Comparison of ENCODE assay signal across 22 cellular contexts in the genomic region with DNA sequence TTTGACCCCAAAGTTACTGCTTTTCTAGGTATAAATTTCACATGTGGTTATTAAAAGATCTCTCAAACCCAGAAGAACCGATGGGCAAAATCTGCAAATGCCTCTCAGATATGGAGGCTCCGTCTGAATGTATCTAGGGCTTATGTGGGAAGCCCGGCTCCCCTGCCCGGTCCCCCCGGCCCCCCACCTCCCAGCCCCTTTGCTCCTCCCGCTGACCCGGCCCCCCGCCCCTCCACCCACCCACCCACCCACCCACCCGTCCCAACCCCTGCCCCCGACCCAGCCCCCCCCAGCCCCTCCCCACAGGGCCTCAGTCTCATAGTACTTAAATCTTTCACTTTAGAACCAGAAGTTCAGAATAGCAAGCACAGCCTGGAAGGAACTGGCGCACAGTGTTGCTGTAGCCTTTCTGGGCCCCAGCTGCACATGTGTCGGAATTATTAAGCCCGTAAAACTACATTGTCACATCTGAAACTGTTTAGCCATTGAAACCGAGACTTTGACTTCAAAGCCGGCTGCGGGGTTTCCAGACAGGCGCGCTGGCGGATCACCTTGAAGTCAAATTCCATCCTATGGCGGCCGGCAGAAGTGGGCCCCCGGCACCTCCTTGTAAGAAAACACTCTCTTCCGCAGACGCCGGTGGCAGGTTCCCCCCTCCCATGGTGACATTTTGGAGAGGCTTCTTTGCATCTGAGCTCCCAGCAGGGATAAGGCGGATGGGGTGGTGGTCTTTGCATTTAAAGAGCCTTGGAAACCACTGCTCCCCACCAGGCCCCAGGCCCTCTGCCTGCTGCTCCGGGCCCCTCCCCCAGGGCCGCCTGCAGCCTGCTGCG. TPM values are rescaled to one million over a fixed set of nuclear protein-coding genes. Genes with fewer than 3 reads are reported as not detected.
DNase-seq lines count a peak whose midpoint lies in the region; ATAC-seq, FAIRE-seq and TF ChIP-seq lines count a peak whose summit lies in the region.
"Had no signal": no experiment of that assay in that cellular context is flagged by ENCODE, and none has a peak within 500 bp of the region (broad histone marks: within the 10 kb centered on the region; RNA-seq: fewer than 3 reads in every experiment).

No MANE protein-coding gene starts in this region.

- H2AK5ac ChIP-seq in mesenchymal stem cell (ENCODE audit: low read length, severe bottlenecking) = no peak overlapping the region

- H3K4me2 ChIP-seq in BLaER1 (peak overlapping the region; percentile 79), GM12878 (ENCODE audit: control insufficient read depth, insufficient read depth) (0 out of 2 replicates have a peak overlapping the region, but pooled peaks have one; percentile 17), mesenchymal stem cell (ENCODE audit: low read length, poor library complexity, severe bottlenecking) (no peak overlapping the region)

- peak overlapping the region; percentile 52 for H2BK15ac ChIP-seq in mesenchymal stem cell (ENCODE audit: low read depth, poor library complexity, severe bottlenecking)

- H3K9ac ChIP-seq in BLaER1 (no peak overlapping the region), GM12878 (ENCODE audit: control insufficient read depth, insufficient read depth, low read length) (no peak overlapping the region), mesenchymal stem cell (ENCODE audit: low read length) (no peak overlapping the region)

- H2BK12ac ChIP-seq in mesenchymal stem cell (ENCODE audit: low read length in 2 of 2) = no peak overlapping the region

- H3K14ac ChIP-seq in mesenchymal stem cell (ENCODE audit: low read length in 2 of 2) = no peak overlapping the region

- no peaks in the 10 kb centered on the region for H3K79me2 ChIP-seq in GM12878 (ENCODE audit: control insufficient read depth, insufficient read depth, low read length)

- peaks cover 51% of the 10 kb centered on the region for H3K4me1 ChIP-seq in BLaER1
- no peaks in the 10 kb centered on the region for H3K4me1 ChIP-seq in HEK293 (ENCODE audit: control insufficient read depth, insufficient read depth, low read length)
- no peaks in the 10 kb centered on the region for H3K4me1 ChIP-seq in GM12878 (ENCODE audit: control insufficient read depth, insufficient read depth, low read length)
- no peaks in the 10 kb centered on the region for H3K4me1 ChIP-seq in mesenchymal stem cell (ENCODE audit: control insufficient read depth, insufficient read depth, low read depth, low read length)
- H3K4me1 ChIP-seq: left lung, Peyer's patch, prostate gland had no signal

- H4K20me1 ChIP-seq in BLaER1 (peaks cover 54% of the 10 kb centered on the region), GM12878 (ENCODE audit: control insufficient read depth, insufficient read depth) (no peaks in the 10 kb centered on the region)

- H3K9me3 ChIP-seq in BLaER1 = no peaks in the 10 kb centered on the region
- no peaks in the 10 kb centered on the region for H3K9me3 ChIP-seq in HEK293 (ENCODE audit: control insufficient read depth, insufficient read depth, low read depth, low read length)
- no peaks in the 10 kb centered on the region for H3K9me3 ChIP-seq in GM12878 (replicated peaks; ENCODE audit: control insufficient read depth, insufficient read depth, low read length)
- no peaks in the 10 kb centered on the region for H3K9me3 ChIP-seq in mesenchymal stem cell (ENCODE audit: control insufficient read depth, low read length)
- H3K9me3 ChIP-seq: left lung, Peyer's patch, prostate gland had no signal

- H3K23ac ChIP-seq in mesenchymal stem cell (ENCODE audit: low read length in 2 of 2) = no peak overlapping the region

- POLR2A ChIA-PET in HEK293 (lab: Yijun Ruan, JAX) (no interaction called here), GM12878 (lab: Charles Lee) (no interaction called here)

- RAD21 ChIA-PET in GM12878 (lab: Charles Lee; ENCODE audit: unreplicated experiment) = interaction anchor here (0.9 kb wide), 1 partner anchor 119 kb away, joined by 3 read pairs; no protein-coding TSS in a partner anchor

- H2BK120ac ChIP-seq in mesenchymal stem cell (ENCODE audit: low read depth, low read length) = no peak overlapping the region

- SMC1A ChIA-PET in GM12878 (lab: Charles Lee; ENCODE audit: uncharacterized antibody, unreplicated experiment) = interaction anchor here (0.6 kb wide), 1 partner anchor 967 kb away, joined by 3 read pairs; no protein-coding TSS in a partner anchor

- BruUV-seq in GM12878 (replicated peaks; lab: Mats Ljungman, UMichigan) = no TSS peak

- no peak for TF ChIP-seq CTCF in HEK293 (tag by site-specific recombination; IDR thresholded peaks at IDR 0.05)
- no peak for TF ChIP-seq CTCF in GM12878 (IDR thresholded peaks at IDR 0.05 in 2 of 3, conservative IDR thresholded peaks at IDR 0.05 in 1 of 3; ENCODE audit: control insufficient read depth in 2 of 3, extremely low read depth in 1 of 3, insufficient read depth in 1 of 3, low read depth in 3 of 3, low read length in 3 of 3)

- FAIRE-seq in GM12878 (lab: Jason Lieb, UNC) = no peak

- no peak for TF ChIP-seq POLR2A in GM12878 (IDR thresholded peaks at IDR 0.05; ENCODE audit: low read depth, low read length)

- H3K4ac ChIP-seq in mesenchymal stem cell (ENCODE audit: low read depth in 1 of 2, low read length in 2 of 2) = no peak overlapping the region

- no peak for TF ChIP-seq EP300 in GM12878 (IDR thresholded peaks at IDR 0.05; ENCODE audit: borderline replicate concordance in 1 of 2, control insufficient read depth in 1 of 2, low read depth in 2 of 2, low read length in 2 of 2)

- H3K18ac ChIP-seq in mesenchymal stem cell (ENCODE audit: low read depth in 1 of 2, low read length in 2 of 2) = no peak overlapping the region

- H2BK5ac ChIP-seq in mesenchymal stem cell (ENCODE audit: low read depth, low read length, poor library complexity, severe bottlenecking) = no peak overlapping the region

- CTCF ChIA-PET in HEK293 (lab: Yijun Ruan, JAX) (interaction anchor here (0.6 to 4.6 kb wide), 3 partner anchors 12 to 360 kb away, joined by 3 to 51 read pairs (median 4); partner anchors contain the start of gene NKD2), GM12878 (lab: Yijun Ruan, JAX) (no interaction called here)

- no peak overlapping the region for H4K8ac ChIP-seq in mesenchymal stem cell (ENCODE audit: low read length)

- intact Hi-C loops in GM12878 (cut with micrococcal nuclease; ENCODE audit: unreplicated experiment) = no loop called here

- in situ Hi-C loops in GM12878 (cut with MboI) = no loop called here

- H3K27me3 ChIP-seq in BLaER1 (peaks cover 22% of the 10 kb centered on the region), GM12878 (replicated peaks in 1 of 2; ENCODE audit: control insufficient read depth in 2 of 2, insufficient read depth in 2 of 2, low read length in 1 of 2) (no peaks in the 10 kb centered on the region), mesenchymal stem cell (ENCODE audit: control insufficient read depth in 1 of 2, insufficient read depth in 1 of 2, low read length in 2 of 2) (peaks cover 14 to 22% of the 10 kb centered on the region in 2 experiments)
- H3K27me3 ChIP-seq: dorsolateral prefrontal cortex, left lung, Peyer's patch had no signal

- H4K91ac ChIP-seq in mesenchymal stem cell (ENCODE audit: low read length) = no peak overlapping the region

- H3K4me3 ChIP-seq in BLaER1 (no peak overlapping the region), HEK293 (ENCODE audit: low read depth, low read length) (no peak overlapping the region), GM12878 (no peak overlapping the region), mesenchymal stem cell (ENCODE audit: insufficient read depth in 1 of 2, low read depth in 1 of 2, low read length in 2 of 2) (no peak overlapping the region)
- H3K4me3 ChIP-seq: dorsolateral prefrontal cortex, left lung, Peyer's patch, prostate gland had no signal

- H3K36me3 ChIP-seq in BLaER1 (peaks cover 20% of the 10 kb centered on the region; the same call in 1 of the 2 replicates), HEK293 (ENCODE audit: control insufficient read depth in 2 of 2, insufficient read depth in 1 of 2, low read length in 2 of 2) (peaks cover 0 to 6% of the 10 kb centered on the region in 2 experiments; a peak in 1 of 3 replicates), GM12878 (ENCODE audit: control insufficient read depth in 2 of 2, insufficient read depth in 2 of 2, low read length in 1 of 2) (no peaks in the 10 kb centered on the region), mesenchymal stem cell (ENCODE audit: control insufficient read depth in 1 of 2, insufficient read depth in 2 of 2, low read depth in 1 of 2, low read length in 2 of 2) (no peaks in the 10 kb centered on the region)
- H3K36me3 ChIP-seq: brain microvascular endothelial cell, left lung, Peyer's patch, prostate gland had no signal

- no peak for TF ChIP-seq RAD21 in GM12878 (IDR thresholded peaks at IDR 0.05; ENCODE audit: insufficient read depth, low read depth, low read length)

- DNase-seq in GM12878 (ENCODE audit: low read depth, low spot score) = no peak
- DNase-seq in mesenchymal stem cell = no peak
- no peak for DNase-seq in NCI-H187 treated with DMSO at 0.1 percent for 48 hours (lab: John Stamatoyannopoulos, UW)
- DNase-seq in SIG-M5 (lab: John Stamatoyannopoulos, UW) = no peak
- DNase-seq: activated B cell treated with CpG ODN at 0.5 μM for 24 hours; activated naive CD4-positive, alpha-beta T cell treated with anti-CD3 and anti-CD28 coated beads, Interleukin-2, amount 10 ng/mL, durations not matched to agents 7 days and 5 days; AML-193; brain microvascular endothelial cell; DMS 273 treated with DMSO at 0.1 percent for 48 hours; hippocampal formation; NCI-H1694; NCI-H510A; Peyer's patch; substantia nigra had no signal

- H3K79me1 ChIP-seq in mesenchymal stem cell (replicated peaks; ENCODE audit: low read length, poor library complexity, severe bottlenecking) = no peaks in the 10 kb centered on the region

- H2AFZ ChIP-seq in GM12878 (ENCODE audit: control insufficient read depth, low read depth, low read length) (no peak overlapping the region), mesenchymal stem cell (ENCODE audit: low read depth, low read length) (no peak overlapping the region)

- 52% methylated on average over 17 of the region's 29 CpGs for WGBS in GM12878 (ENCODE audit: insufficient coverage, insufficient replicate concordance, low lambda C conversion rate, missing lambda C conversion rate)
- 52% methylated on average over 20 of the region's 29 CpGs for WGBS in mesenchymal stem cell

- H3K27ac ChIP-seq in BLaER1 = no peak overlapping the region
- no peak overlapping the region for H3K27ac ChIP-seq in HEK293 (ENCODE audit: extremely low read depth, low read depth, low read length)
- H3K27ac ChIP-seq in GM12878 (ENCODE audit: control insufficient read depth, insufficient read depth) = no peak overlapping the region
- H3K27ac ChIP-seq in mesenchymal stem cell (ENCODE audit: low read length, poor library complexity, severe bottlenecking) = no peak overlapping the region
- H3K27ac ChIP-seq: brain microvascular endothelial cell, dorsolateral prefrontal cortex, left lung, Peyer's patch, prostate gland had no signal

- ATAC-seq in GM12878 (peak; percentile 81), GM19452 (IDR thresholded peaks at IDR 0.05; ENCODE audit: unreplicated experiment) (no peak), HG02970 (IDR thresholded peaks at IDR 0.05; ENCODE audit: low FRiP score, unreplicated experiment) (no peak)
- ATAC-seq: left lung had no signal

RNA-seq across cellular contexts. Expression of gene NKD2, which starts 12.8 kb away (rescaled TPM):
- 0.54 and 1.0 TPM in 2 replicates for total RNA-seq in GM12878 (2013; cell fraction: nucleolus; rRNA removed)
- total RNA-seq in GM12878 (2014; rRNA removed) = not detected in 2 replicates
- total RNA-seq in GM12878 (2014; rRNA removed; fragmentation: Illumina TruSeq; extraction: Trizol) = not detected in 2 replicates
- 0.13 and 0.26 TPM in 2 replicates for total RNA-seq in GM12878 (2021)
- 0.18 TPM for polyA plus RNA-seq in GM12878 (2011; ENCODE audit: low read depth)
- not detected in 2 replicates for polyA plus RNA-seq in GM12878 (2011; rRNA removed)
- not detected in 2 replicates for polyA plus RNA-seq in GM12878 (2011; cell fraction: cytosol; rRNA removed)
- not detected in 2 replicates for polyA plus RNA-seq in GM12878 (2011; cell fraction: nucleus; rRNA removed)
- 0.67 and 0.89 TPM in 2 replicates for polyA plus RNA-seq in GM12878 (2012)
- not detected in 2 replicates for polyA plus RNA-seq in GM12878 (2014; fragmentation: Illumina TruSeq; extraction: Trizol)
- not detected for polyA plus RNA-seq in GM12878 (2014; fragmentation: Nextera tagmentation; extraction: Ambion mirVana)
- polyA plus RNA-seq in GM12878 (2014; rRNA removed) = 0.13 TPM in 1 of 2 replicates, not detected in the other
- under 1 TPM; 0.20 to 0.83 TPM for polyA plus RNA-seq in GM12878 (2016; fragmentation: Nextera tagmentation; extraction: Ambion mirVana)
- polyA minus RNA-seq in GM12878 (2011; rRNA and poly(A)+ RNA removed) = not detected in 2 replicates
- polyA minus RNA-seq in GM12878 (2011; cell fraction: cytosol; rRNA and poly(A)+ RNA removed) = not detected in 2 replicates
- not detected in 2 replicates for polyA minus RNA-seq in GM12878 (2011; cell fraction: nucleus; rRNA and poly(A)+ RNA removed)
- polyA plus RNA-seq in mesenchymal stem cell (2013, experiment 1 of 2) = 6.5 TPM
- 6.2 TPM for polyA plus RNA-seq in mesenchymal stem cell (2013, experiment 2 of 2)
- polyA plus RNA-seq: fibroblast of lung had no signal
